Comparison of ENCODE assay signal across 17 cellular contexts in genomic region chr3:191455257-191455952, GRCh38. TPM values are rescaled to one million over a fixed set of nuclear protein-coding genes. Genes with fewer than 3 reads are reported as not detected.
DNase-seq lines count a peak whose midpoint lies in the region; ATAC-seq lines count a peak whose summit lies in the region.
"Had no signal": no experiment of that assay in that cellular context is flagged by ENCODE, and none has a peak within 500 bp of the region (broad histone marks: within the 10 kb centered on the region; RNA-seq: fewer than 3 reads in every experiment).

No MANE protein-coding gene starts in this region.

- H3K9me3 Mint-ChIP-seq in memory B cell = peaks cover 5% of the 10 kb centered on the region

- H3K4me1 Mint-ChIP-seq in memory B cell = peaks cover 7% of the 10 kb centered on the region
- H3K4me1 Mint-ChIP-seq: neural crest cell had no signal

- no peak overlapping the region for H3K4me3 ChIP-seq in SJCRH30
- H3K4me3 ChIP-seq: gastrocnemius medialis, thyroid gland had no signal

- peaks cover 5% of the 10 kb centered on the region for H3K36me3 Mint-ChIP-seq in memory B cell

- no peaks in the 10 kb centered on the region for H3K4me1 ChIP-seq in SJCRH30
- H3K4me1 ChIP-seq: gastrocnemius medialis, thyroid gland had no signal

- DNase-seq in H4 (ENCODE audit: low spot score) = peak; percentile 17
- no peak for DNase-seq in memory B cell (ENCODE audit: low spot score in 2 of 2)
- DNase-seq in SIG-M5 (lab: John Stamatoyannopoulos, UW) = no peak
- DNase-seq in SJCRH30 = no peak
- DNase-seq in NCI-H1417 (lab: John Stamatoyannopoulos, UW) = no peak
- DNase-seq: activated T-cell treated with anti-CD3 and anti-CD28 coated beads, Interleukin-2, amount 50 U/mL, for 48 hours; Calu3; gastrocnemius medialis; H7; NCI-H187; thyroid gland had no signal

- no peak overlapping the region for H3K27ac ChIP-seq in SJCRH30
- H3K27ac ChIP-seq: gastrocnemius medialis, thyroid gland had no signal

- ATAC-seq in GM19324 (IDR thresholded peaks at IDR 0.05; ENCODE audit: low FRiP score, unreplicated experiment) = peak; percentile 56
- peak; percentile 72 for ATAC-seq in HG03457 (IDR thresholded peaks at IDR 0.05; ENCODE audit: unreplicated experiment)
- ATAC-seq in memory B cell (ENCODE audit: low read depth) = peak; percentile 73
- ATAC-seq in esophagus mucosa = no peak
- ATAC-seq: activated CD4-positive, CD25-positive, alpha-beta regulatory T cell treated with anti-CD3 and anti-CD28 coated beads, Interleukin-2, amount 50 U/mL, for 24 hours; gastrocnemius medialis had no signal

- no peaks in the 10 kb centered on the region for H3K27me3 ChIP-seq in SJCRH30
- H3K27me3 ChIP-seq: gastrocnemius medialis, thyroid gland had no signal

- H3K27ac Mint-ChIP-seq in memory B cell = peak overlapping the region; percentile 54

- no peaks in the 10 kb centered on the region for H3K36me3 ChIP-seq in SJCRH30
- H3K36me3 ChIP-seq: gastrocnemius medialis, thyroid gland had no signal

- no peaks in the 10 kb centered on the region for H3K9me3 ChIP-seq in SJCRH30 (replicated peaks)
- H3K9me3 ChIP-seq: gastrocnemius medialis, thyroid gland had no signal

- peaks cover 4% of the 10 kb centered on the region for H3K27me3 Mint-ChIP-seq in memory B cell

- peak overlapping the region; percentile 74 for H3K4me3 Mint-ChIP-seq in memory B cell
- H3K4me3 Mint-ChIP-seq: neural crest cell had no signal

RNA-seq across cellular contexts. Expression of gene PYDC2, which starts 5.6 kb away (rescaled TPM):
- not detected in 2 replicates for total RNA-seq in H4 (2014; rRNA removed; shearing (Covaris generic))
- total RNA-seq in SJCRH30 (2014; rRNA removed; shearing (Covaris generic)) = not detected in 2 replicates
- total RNA-seq in esophagus mucosa = not detected
- total RNA-seq: astrocyte, Calu3, gastrocnemius medialis, H7, neural crest cell, thyroid gland had no signal
